In genomic region chr6:90326404-90327057, GRCh38 we compare ENCODE assay signal across 19 cellular contexts. TPM values are rescaled to one million over a fixed set of nuclear protein-coding genes. Genes with fewer than 3 reads are reported as not detected.
A peak's percentile ranks its signal among the peaks of the same experiment; 100 is the strongest.
DNase-seq lines count a peak whose midpoint lies in the region; ATAC-seq and TF ChIP-seq lines count a peak whose summit lies in the region.
"Had no signal": no experiment of that assay in that cellular context is flagged by ENCODE, and none has a peak within 500 bp of the region (broad histone marks: within the 10 kb centered on the region; RNA-seq: fewer than 3 reads in every experiment).

No MANE protein-coding gene starts in this region.

- peak; percentile 28; the same call in 1 of the 2 replicates for TF ChIP-seq POLR2A in Raji (IDR thresholded peaks at IDR 0.05; ENCODE audit: insufficient read depth, low read depth, low read length)
- TF ChIP-seq POLR2A in gastrocnemius medialis (IDR thresholded peaks at IDR 0.05), result no peak

- TF ChIP-seq CTCF in gastrocnemius medialis (IDR thresholded peaks at IDR 0.05 in 4 of 5, conservative IDR thresholded peaks at IDR 0.05 in 1 of 5), result no peak

- no peaks in the 10 kb centered on the region for H3K9me3 Mint-ChIP-seq in activated naive CD4-positive, alpha-beta T cell treated with anti-CD3 and anti-CD28 coated beads for 36 hours
- H3K9me3 Mint-ChIP-seq in activated naive CD4-positive, alpha-beta T cell treated with anti-CD3 and anti-CD28 coated beads, Interleukin-2, amount 10 ng/mL, durations not matched to agents 7 days and 5 days, result no peaks in the 10 kb centered on the region
- H3K9me3 Mint-ChIP-seq in activated naive CD4-positive, alpha-beta T cell treated with anti-CD3 and anti-CD28 coated beads, Interleukin-2, amount 50 U/mL, for 72 hours, result no peaks in the 10 kb centered on the region
- peaks cover 0 to 2% (median 0%) of the 10 kb centered on the region in 7 donors for H3K9me3 Mint-ChIP-seq in naive B cell
- H3K9me3 Mint-ChIP-seq: IgD-negative memory B cell had no signal

- CTCF ChIA-PET in activated naive CD4-positive, alpha-beta T cell treated with anti-CD3 and anti-CD28 coated beads for 36 hours (lab: Charles Lee), result interaction anchor here (1.2 to 1.9 kb wide), 4 partner anchors 40 to 153 kb away, joined by 3 to 5 read pairs (median 4); no protein-coding TSS in a partner anchor
- CTCF ChIA-PET in activated naive CD4-positive, alpha-beta T cell treated with anti-CD3 and anti-CD28 coated beads, Interleukin-2, amount 10 ng/mL, durations not matched to agents 7 days and 5 days (lab: Charles Lee), result no interaction called here

- H3K4me1 Mint-ChIP-seq in activated naive CD4-positive, alpha-beta T cell treated with anti-CD3 and anti-CD28 coated beads for 36 hours (ENCODE audit: low read depth), result peaks cover 52% of the 10 kb centered on the region
- H3K4me1 Mint-ChIP-seq in activated naive CD4-positive, alpha-beta T cell treated with anti-CD3 and anti-CD28 coated beads, Interleukin-2, amount 10 ng/mL, durations not matched to agents 7 days and 5 days, result no peaks in the 10 kb centered on the region
- H3K4me1 Mint-ChIP-seq in naive B cell, result peaks cover 14 to 37% (median 23%) of the 10 kb centered on the region in 3 donors
- H3K4me1 Mint-ChIP-seq: IgD-negative memory B cell had no signal

- H3K36me3 ChIP-seq in gastrocnemius medialis, result no peaks in the 10 kb centered on the region

- in situ Hi-C loops in gastrocnemius medialis (cut with MboI; ENCODE audit: low sequenced_read_pairs in 4 of 4), result no loop called here

- intact Hi-C loops in activated naive CD4-positive, alpha-beta T cell treated with anti-CD3 and anti-CD28 coated beads for 36 hours (cut with micrococcal nuclease), result loop anchor here (1.0 kb wide), 8 partner anchors 7 to 132 kb away; partner anchors contain the start of gene BACH2
- intact Hi-C loops in gastrocnemius medialis (cut with DNase I; ENCODE audit: low total_unique reads), result no loop called here

- no peak overlapping the region for H3K27ac ChIP-seq in gastrocnemius medialis
- H3K27ac ChIP-seq: C4-2B had no signal

- peak; percentile 55 for DNase-seq in activated naive CD4-positive, alpha-beta T cell treated with anti-CD3 and anti-CD28 coated beads for 36 hours
- no peak for DNase-seq in activated naive CD4-positive, alpha-beta T cell treated with anti-CD3 and anti-CD28 coated beads, Interleukin-2, amount 10 ng/mL, durations not matched to agents 7 days and 5 days
- DNase-seq in activated naive CD4-positive, alpha-beta T cell treated with anti-CD3 and anti-CD28 coated beads, Interleukin-2, amount 50 U/mL, for 72 hours (ENCODE audit: low spot score in 2 of 2), result no peak
- no peak for DNase-seq in naive B cell
- DNase-seq in gastrocnemius medialis, result no peak
- DNase-seq in mesenteric fat pad (ENCODE audit: low spot score), result no peak
- DNase-seq in NOMO-1 treated with dmso at 0.1 percent for 144 hours (lab: John Stamatoyannopoulos, UW; ENCODE audit: unreplicated experiment), result no peak
- DNase-seq: ACHN, AML-193, Karpas-422, NCI-H1417 treated with DMSO at 0.1 percent for 48 hours, NCI-H187 treated with DMSO at 0.1 percent for 48 hours, NCI-H345, NCI-H524 treated with DMSO at 0.1 percent for 48 hours, PC-3, RPMI8226 had no signal

- H3K4me1 ChIP-seq in gastrocnemius medialis, result peaks cover 0 to 3% of the 10 kb centered on the region in 2 donors

- H3K27me3 Mint-ChIP-seq in activated naive CD4-positive, alpha-beta T cell treated with anti-CD3 and anti-CD28 coated beads for 36 hours (ENCODE audit: low read depth), result no peaks in the 10 kb centered on the region
- no peaks in the 10 kb centered on the region for H3K27me3 Mint-ChIP-seq in activated naive CD4-positive, alpha-beta T cell treated with anti-CD3 and anti-CD28 coated beads, Interleukin-2, amount 10 ng/mL, durations not matched to agents 7 days and 5 days
- H3K27me3 Mint-ChIP-seq in naive B cell, result no peaks in the 10 kb centered on the region
- H3K27me3 Mint-ChIP-seq: IgD-negative memory B cell had no signal

- H3K4me3 ChIP-seq in gastrocnemius medialis, result no peak overlapping the region

- H3K4me3 Mint-ChIP-seq in activated naive CD4-positive, alpha-beta T cell treated with anti-CD3 and anti-CD28 coated beads for 36 hours, result no peak overlapping the region
- no peak overlapping the region for H3K4me3 Mint-ChIP-seq in activated naive CD4-positive, alpha-beta T cell treated with anti-CD3 and anti-CD28 coated beads, Interleukin-2, amount 10 ng/mL, durations not matched to agents 7 days and 5 days
- H3K4me3 Mint-ChIP-seq in naive B cell, result no peak overlapping the region
- H3K4me3 Mint-ChIP-seq: IgD-negative memory B cell had no signal

- H3K27me3 ChIP-seq in gastrocnemius medialis, result no peaks in the 10 kb centered on the region

- peak; percentile 92 to 95 for ATAC-seq in activated naive CD4-positive, alpha-beta T cell treated with anti-CD3 and anti-CD28 coated beads, Interleukin-2, amount 50 U/mL, for 72 hours
- ATAC-seq in naive B cell (ENCODE audit: low read depth in 2 of 2), result peak; percentile 49 to 56
- no peak for ATAC-seq in gastrocnemius medialis
- ATAC-seq: PC-3 had no signal

- H3K27ac Mint-ChIP-seq in activated naive CD4-positive, alpha-beta T cell treated with anti-CD3 and anti-CD28 coated beads for 36 hours, result peak overlapping the region; percentile 63
- no peak overlapping the region for H3K27ac Mint-ChIP-seq in activated naive CD4-positive, alpha-beta T cell treated with anti-CD3 and anti-CD28 coated beads, Interleukin-2, amount 10 ng/mL, durations not matched to agents 7 days and 5 days
- H3K27ac Mint-ChIP-seq in activated naive CD4-positive, alpha-beta T cell treated with anti-CD3 and anti-CD28 coated beads, Interleukin-2, amount 50 U/mL, for 72 hours, result peak overlapping the region; percentile 65 to 80
- peak overlapping the region in 1 of 6 donors; percentile 28 for H3K27ac Mint-ChIP-seq in naive B cell
- H3K27ac Mint-ChIP-seq: IgD-negative memory B cell had no signal

- no peaks in the 10 kb centered on the region for H3K36me3 Mint-ChIP-seq in activated naive CD4-positive, alpha-beta T cell treated with anti-CD3 and anti-CD28 coated beads for 36 hours (ENCODE audit: low read depth)
- H3K36me3 Mint-ChIP-seq in activated naive CD4-positive, alpha-beta T cell treated with anti-CD3 and anti-CD28 coated beads, Interleukin-2, amount 10 ng/mL, durations not matched to agents 7 days and 5 days, result no peaks in the 10 kb centered on the region
- H3K36me3 Mint-ChIP-seq in activated naive CD4-positive, alpha-beta T cell treated with anti-CD3 and anti-CD28 coated beads, Interleukin-2, amount 50 U/mL, for 72 hours, result peaks cover 0 to 19% of the 10 kb centered on the region in 2 donors
- H3K36me3 Mint-ChIP-seq in naive B cell, result peaks cover 0 to 5% of the 10 kb centered on the region in 2 donors

- no peaks in the 10 kb centered on the region for H3K9me3 ChIP-seq in gastrocnemius medialis

RNA-seq across cellular contexts. Expression of gene BACH2, which starts 29.9 kb away (rescaled TPM):
- total RNA-seq in activated naive CD4-positive, alpha-beta T cell treated with anti-CD3 and anti-CD28 coated beads for 36 hours, result 10 to 100 TPM; 75.1 to 77.9 TPM
- 10 to 100 TPM; 48.7 to 90.8 TPM for total RNA-seq in activated naive CD4-positive, alpha-beta T cell treated with anti-CD3 and anti-CD28 coated beads, Interleukin-2, amount 50 U/mL, for 72 hours
- polyA plus RNA-seq in naive B cell (ENCODE audit: low read depth in 6 of 6), result 100 to 1,000 TPM in 1 of 6 donors, 10 to 100 TPM in 5; 31.0 to 130 (median 78.4) TPM
- total RNA-seq in gastrocnemius medialis, result 10 to 100 TPM in 2 of 4 donors, 1 to 10 TPM in 2; 3.6 to 13.4 (median 7.5) TPM
- 2.0 TPM for total RNA-seq in mesenteric fat pad

Comparison
In these comparisons a context has a peak if more than half of its experiments do, and no peak if none do; other contexts are left out.
1. ATAC-seq: peak in activated naive CD4-positive, alpha-beta T cell treated with anti-CD3 and anti-CD28 coated beads, Interleukin-2, amount 50 U/mL, for 72 hours (2 of 2) and naive B cell (2 of 2); none in gastrocnemius medialis (0 of 2).